1 cellular context compared by ENCODE assay signal in genomic region chr14:23939607-23940326, GRCh38.
A peak's percentile ranks its signal among the peaks of the same experiment; 100 is the strongest.
TF ChIP-seq lines count a peak whose summit lies in the region.

No MANE protein-coding gene starts in this region.

TF ChIP-seq in K562, 482 proteins besides CTCF, POLR2A, EP300 and RAD21 (continued from another document and continues in another):
- TF ChIP-seq PRDM10 (IDR thresholded peaks at IDR 0.05; ENCODE audit: partially characterized antibody) (no peak), CHCHD3 (CRISPR knock-in tag; IDR thresholded peaks at IDR 0.05) (no peak), MITF (IDR thresholded peaks at IDR 0.05) (peak; percentile 58; the same call in 1 of the 2 replicates), MBD2 (IDR thresholded peaks at IDR 0.05; ENCODE audit: borderline replicate concordance, low read depth) (no peak), KLF6 (CRISPR knock-in tag; IDR thresholded peaks at IDR 0.05; ENCODE audit: borderline replicate concordance) (peak; percentile 95), BRD4 (IDR thresholded peaks at IDR 0.05) (no peak), TCFL5 (CRISPR knock-in tag; conservative IDR thresholded peaks at IDR 0.05) (peak; percentile 94), MXD1 (CRISPR knock-in tag; IDR thresholded peaks at IDR 0.05; ENCODE audit: borderline replicate concordance, poor library complexity, severe bottlenecking) (peak; percentile 59), SNRNP70 (optimal IDR thresholded peaks at IDR 0.05; ENCODE audit: low read depth, low read length) (no peak), POLR2AphosphoS2 (IDR thresholded peaks at IDR 0.05; ENCODE audit: low read length) (no peak), REST (CRISPR knock-in tag; IDR thresholded peaks at IDR 0.05; ENCODE audit: low read depth) (no peak), HOXB6 (CRISPR knock-in tag; IDR thresholded peaks at IDR 0.05; ENCODE audit: borderline replicate concordance) (no peak), KDM2B (CRISPR knock-in tag; IDR thresholded peaks at IDR 0.05) (no peak), GATA2 (CRISPR knock-in tag; IDR thresholded peaks at IDR 0.05) (no peak), YBX1 (IDR thresholded peaks at IDR 0.05) (no peak), TSHZ1 (CRISPR knock-in tag; IDR thresholded peaks at IDR 0.05) (peak; percentile 91), ZBTB12 (CRISPR knock-in tag; IDR thresholded peaks at IDR 0.05) (peak; percentile 73), BMI1 (IDR thresholded peaks at IDR 0.05; ENCODE audit: low read length) (no peak), ATF6 (CRISPR knock-in tag; IDR thresholded peaks at IDR 0.05) (no peak), CBFB (CRISPR knock-in tag; IDR thresholded peaks at IDR 0.05) (no peak), ZNF197 (CRISPR knock-in tag; IDR thresholded peaks at IDR 0.05; ENCODE audit: low read depth) (0 out of 2 replicates have a peak, but pooled peaks have one; percentile 28), ZNF311 (CRISPR knock-in tag; IDR thresholded peaks at IDR 0.05) (peak; percentile 91), NEUROD1 (IDR thresholded peaks at IDR 0.05; ENCODE audit: borderline replicate concordance, low read depth, low read length, partially characterized antibody) (no peak), MAFK (IDR thresholded peaks at IDR 0.05; ENCODE audit: low read length) (no peak), SPI1 (IDR thresholded peaks at IDR 0.05; ENCODE audit: borderline replicate concordance, low read depth, low read length) (no peak), SMAD3 (CRISPR knock-in tag; conservative IDR thresholded peaks at IDR 0.05) (peak; percentile 89), LCOR (CRISPR knock-in tag; IDR thresholded peaks at IDR 0.05) (no peak), GMEB1 (CRISPR knock-in tag; IDR thresholded peaks at IDR 0.05) (0 out of 2 replicates have a peak, but pooled peaks have one; percentile 43), ZNF146 (CRISPR knock-in tag; IDR thresholded peaks at IDR 0.05; ENCODE audit: unreplicated experiment) (no peak), NBN (IDR thresholded peaks at IDR 0.05; ENCODE audit: low read depth) (no peak), MTA3 (IDR thresholded peaks at IDR 0.05; ENCODE audit: borderline replicate concordance) (no peak), HMGXB4 (CRISPR knock-in tag; IDR thresholded peaks at IDR 0.05) (no peak), HOMEZ (CRISPR knock-in tag; IDR thresholded peaks at IDR 0.05) (peak; percentile 95), ARID1B (IDR thresholded peaks at IDR 0.05) (peak; percentile 60), ZBED1 (IDR thresholded peaks at IDR 0.05) (no peak), RBFOX2 (IDR thresholded peaks at IDR 0.05; ENCODE audit: low read depth, low read length) (no peak), CXXC5 (CRISPR knock-in tag; IDR thresholded peaks at IDR 0.05) (peak; percentile 85), ZKSCAN3 (CRISPR knock-in tag; IDR thresholded peaks at IDR 0.05) (peak; percentile 84), HNRNPUL1 (IDR thresholded peaks at IDR 0.05; ENCODE audit: low read length) (no peak)
